ENCODE assay signal across 24 cellular contexts in genomic region chr6:87289571-87289970, GRCh38. TPM values are rescaled to one million over a fixed set of nuclear protein-coding genes. Genes with fewer than 3 reads are reported as not detected.
DNase-seq lines count a peak whose midpoint lies in the region; TF ChIP-seq lines count a peak whose summit lies in the region.
"Had no signal": no experiment of that assay in that cellular context is flagged by ENCODE, and none has a peak within 500 bp of the region (broad histone marks: within the 10 kb centered on the region; RNA-seq: fewer than 3 reads in every experiment).

No MANE protein-coding gene starts in this region.

- H3K4me3 ChIP-seq in neutrophil (ENCODE audit: low read depth in 1 of 2, low read length in 1 of 2): no peak overlapping the region
- H3K4me3 ChIP-seq: SJCRH30 had no signal

- peak; percentile 59 for DNase-seq in SIG-M5 treated with dmso at 0.1 percent for 504 hours (lab: John Stamatoyannopoulos, UW; ENCODE audit: unreplicated experiment)
- DNase-seq in SIG-M5 (lab: John Stamatoyannopoulos, UW): no peak
- peak; percentile 22 to 39 for DNase-seq in NOMO-1 (lab: John Stamatoyannopoulos, UW; ENCODE audit: unreplicated experiment in 2 of 2)
- DNase-seq in SKM-1 treated with dmso at 0.1 percent for 144 hours (lab: John Stamatoyannopoulos, UW; ENCODE audit: unreplicated experiment): peak; percentile 53
- DNase-seq in amygdala (lab: John Stamatoyannopoulos, UW): no peak
- no peak for DNase-seq in mucosa of gallbladder (ENCODE audit: low spot score)
- no peak for DNase-seq in NCI-H187 (lab: John Stamatoyannopoulos, UW)
- DNase-seq: 8988T; ACHN; CD4-positive, alpha-beta T cell; NCI-H1105; NCI-H1436 treated with DMSO at 0.1 percent for 48 hours; NCI-H2029; NCI-H446; NCI-H526; NCI-H82; NK-92 treated with Interleukin-12 subunit alpha and Interleukin-12 subunit beta, amount 100 ng/mL, for 24 hours; SJCRH30; T-helper 1 cell had no signal

- peaks cover 61 to 71% of the 10 kb centered on the region in 2 experiments for H3K4me1 ChIP-seq in neutrophil (ENCODE audit: control insufficient read depth in 1 of 2, insufficient read depth in 1 of 2, low read depth in 1 of 2, low read length in 1 of 2)
- H3K4me1 ChIP-seq: SJCRH30 had no signal

- no peaks in the 10 kb centered on the region for H3K9me3 ChIP-seq in neutrophil
- H3K9me3 ChIP-seq: SJCRH30 had no signal

- peak overlapping the region; percentile 76 for H3K27ac ChIP-seq in neutrophil
- H3K27ac ChIP-seq: SJCRH30 had no signal

- H3K27me3 ChIP-seq in neutrophil: no peaks in the 10 kb centered on the region
- H3K27me3 ChIP-seq: SJCRH30 had no signal

- no peaks in the 10 kb centered on the region for H3K36me3 ChIP-seq in neutrophil
- H3K36me3 ChIP-seq: SJCRH30 had no signal

- TF ChIP-seq CTCF in neutrophil (IDR thresholded peaks at IDR 0.05): no peak

RNA-seq across cellular contexts. Expression of gene SMIM8, which starts 32.8 kb away (rescaled TPM):
- 11.6 TPM for total RNA-seq in mucosa of gallbladder

RNA-seq across cellular contexts. Expression of gene GJB7, which starts 39.5 kb away (rescaled TPM):
- total RNA-seq in mucosa of gallbladder: not detected
- total RNA-seq: CD4-positive, alpha-beta T cell; HepG2; HT1080; LHCN-M2; MCF 10A; SJCRH30 had no signal

RNA-seq across cellular contexts. Expression of gene C6orf163, which starts 55.0 kb away (rescaled TPM):
- total RNA-seq in mucosa of gallbladder: 2.6 TPM

Comparison
In these comparisons a context has a peak if more than half of its experiments do, and no peak if none do; other contexts are left out.
1. DNase-seq: peak in SIG-M5 treated with dmso at 0.1 percent for 504 hours (single experiment), NOMO-1 (2 of 2) and SKM-1 treated with dmso at 0.1 percent for 144 hours (single experiment); none in SIG-M5 (single experiment), amygdala (0 of 56), mucosa of gallbladder (single experiment) and NCI-H187 (0 of 2).